8 cellular contexts compared by ENCODE assay signal in genomic region chr10:76984559-76985443, GRCh38.
DNase-seq lines count a peak whose midpoint lies in the region; ATAC-seq, FAIRE-seq and TF ChIP-seq lines count a peak whose summit lies in the region.

No MANE protein-coding gene starts in this region.

- DNase-seq in GM12891 (ENCODE audit: insufficient read length, low spot score), result peak; percentile 14
- DNase-seq in NCI-H146 treated with DMSO at 0.1 percent for 48 hours (lab: John Stamatoyannopoulos, UW; ENCODE audit: unreplicated experiment), result peak; percentile 62
- DNase-seq in T1000 (lab: John Stamatoyannopoulos, UW), result peak; percentile 19
- DNase-seq in astrocyte of the spinal cord (ENCODE audit: low read depth, low spot score), result peak; percentile 83
- peak; percentile 28 for DNase-seq in iPS DF 19.7 (ENCODE audit: low read depth, low spot score)
- DNase-seq in smooth muscle cell (lab: John Stamatoyannopoulos, UW; ENCODE audit: unreplicated experiment), result peak; percentile 6
- no peak for DNase-seq in 8988T

- no peaks in the 10 kb centered on the region for H3F3A ChIP-seq in smooth muscle cell (ENCODE audit: low read depth)

- no peaks in the 10 kb centered on the region for H3K9me3 ChIP-seq in smooth muscle cell (replicated peaks; ENCODE audit: low read depth)

- H4K20me1 ChIP-seq in smooth muscle cell (ENCODE audit: low read depth), result no peaks in the 10 kb centered on the region

- no peak for TF ChIP-seq POLR2A in GM12891 (IDR thresholded peaks at IDR 0.05; ENCODE audit: low read depth, low read length)

- no peaks in the 10 kb centered on the region for H3K4me1 ChIP-seq in smooth muscle cell (ENCODE audit: low read depth)

- H3K36me3 ChIP-seq in smooth muscle cell (ENCODE audit: low read depth), result no peaks in the 10 kb centered on the region

- H3K4me3 ChIP-seq in astrocyte of the spinal cord (ENCODE audit: low read depth, low read length) (no peak overlapping the region), smooth muscle cell (no peak overlapping the region)

- no peak overlapping the region for H3K27ac ChIP-seq in smooth muscle cell (ENCODE audit: low read depth)

- peak; percentile 93 for ATAC-seq in HG02870 (IDR thresholded peaks at IDR 0.05; ENCODE audit: unreplicated experiment)

- peak; percentile 79 for FAIRE-seq in GM12891 (lab: Jason Lieb, UNC)

- TF ChIP-seq CTCF in astrocyte of the spinal cord (IDR thresholded peaks at IDR 0.05; ENCODE audit: low read depth, low read length), result peak; percentile 95
- peak; percentile 96 for TF ChIP-seq CTCF in smooth muscle cell (IDR thresholded peaks at IDR 0.05; ENCODE audit: borderline replicate concordance, insufficient read depth, poor library complexity, severe bottlenecking)

- no peak overlapping the region for H3K9ac ChIP-seq in smooth muscle cell (ENCODE audit: low read depth)

- in situ Hi-C loops in astrocyte of the spinal cord (cut with HindIII; ENCODE audit: low sequenced_read_pairs), result no loop called here

- H3K4me2 ChIP-seq in smooth muscle cell, result no peak overlapping the region

- H2AFZ ChIP-seq in smooth muscle cell (ENCODE audit: low read depth), result no peak overlapping the region

- H3K27me3 ChIP-seq in smooth muscle cell (ENCODE audit: low read depth), result no peaks in the 10 kb centered on the region

- WGBS in smooth muscle cell (ENCODE audit: low lambda C conversion rate), result 8% methylated on average over 6 of the region's 6 CpGs

- no peaks in the 10 kb centered on the region for H3K79me2 ChIP-seq in smooth muscle cell (ENCODE audit: low read depth)

TF ChIP-seq in GM12891, 5 proteins besides CTCF, POLR2A, EP300 and RAD21:
- TF ChIP-seq POLR2AphosphoS5 (IDR thresholded peaks at IDR 0.05; ENCODE audit: low read depth, low read length) (no peak), POU2F2 (IDR thresholded peaks at IDR 0.05; ENCODE audit: low read depth, low read length) (peak; percentile 37; the same call in 1 of the 2 replicates)
